In the genomic region with DNA sequence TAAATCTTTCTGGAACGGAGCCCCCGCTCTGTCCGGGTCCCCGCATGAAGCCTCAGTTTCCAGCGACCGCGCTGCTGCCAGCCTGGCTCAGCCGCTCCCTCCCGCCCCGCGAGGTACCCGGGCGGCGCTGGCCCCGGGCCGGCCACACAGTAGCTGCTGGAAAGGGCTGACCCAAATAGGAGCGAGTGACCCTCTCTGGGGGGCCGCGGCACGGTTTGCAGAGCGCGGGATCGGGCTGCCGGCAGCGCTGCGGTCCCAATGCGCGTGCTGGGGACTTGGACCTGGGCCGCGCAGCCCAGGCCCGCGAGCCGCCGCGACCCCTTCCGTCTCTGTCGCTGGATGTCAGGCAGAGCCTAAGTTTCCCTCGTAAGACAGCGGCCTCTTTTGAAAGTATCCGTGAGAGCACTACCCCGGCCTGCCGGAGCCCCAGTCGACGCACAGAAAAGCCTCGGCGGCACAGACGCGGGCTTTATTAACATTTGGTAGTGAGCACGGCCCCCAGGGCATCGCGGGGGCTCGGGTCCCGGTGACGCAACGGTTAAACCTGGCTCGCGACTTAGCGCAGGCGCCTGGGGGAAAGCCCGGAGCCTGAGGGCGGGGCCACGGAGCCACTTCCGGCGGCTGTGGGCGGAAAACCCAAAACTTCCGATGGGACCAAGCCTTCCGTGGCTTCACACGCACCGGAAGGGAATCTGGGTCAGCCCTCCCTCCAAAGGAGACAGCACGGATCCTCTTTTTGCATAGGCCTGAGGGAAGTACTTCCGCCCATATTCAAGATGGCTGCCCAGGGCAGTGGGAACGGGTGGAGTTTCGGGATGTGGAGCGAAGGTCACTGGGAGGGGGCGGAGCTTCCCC, we compare ENCODE assay signal across 1 cellular context.
A peak's percentile ranks its signal among the peaks of the same experiment; 100 is the strongest.
TF ChIP-seq lines count a peak whose summit lies in the region.

No MANE protein-coding gene starts in this region.

TF ChIP-seq in K562, 482 proteins besides CTCF, POLR2A, EP300 and RAD21 (continued from another document and continues in another):
- TF ChIP-seq, protein P1, sequence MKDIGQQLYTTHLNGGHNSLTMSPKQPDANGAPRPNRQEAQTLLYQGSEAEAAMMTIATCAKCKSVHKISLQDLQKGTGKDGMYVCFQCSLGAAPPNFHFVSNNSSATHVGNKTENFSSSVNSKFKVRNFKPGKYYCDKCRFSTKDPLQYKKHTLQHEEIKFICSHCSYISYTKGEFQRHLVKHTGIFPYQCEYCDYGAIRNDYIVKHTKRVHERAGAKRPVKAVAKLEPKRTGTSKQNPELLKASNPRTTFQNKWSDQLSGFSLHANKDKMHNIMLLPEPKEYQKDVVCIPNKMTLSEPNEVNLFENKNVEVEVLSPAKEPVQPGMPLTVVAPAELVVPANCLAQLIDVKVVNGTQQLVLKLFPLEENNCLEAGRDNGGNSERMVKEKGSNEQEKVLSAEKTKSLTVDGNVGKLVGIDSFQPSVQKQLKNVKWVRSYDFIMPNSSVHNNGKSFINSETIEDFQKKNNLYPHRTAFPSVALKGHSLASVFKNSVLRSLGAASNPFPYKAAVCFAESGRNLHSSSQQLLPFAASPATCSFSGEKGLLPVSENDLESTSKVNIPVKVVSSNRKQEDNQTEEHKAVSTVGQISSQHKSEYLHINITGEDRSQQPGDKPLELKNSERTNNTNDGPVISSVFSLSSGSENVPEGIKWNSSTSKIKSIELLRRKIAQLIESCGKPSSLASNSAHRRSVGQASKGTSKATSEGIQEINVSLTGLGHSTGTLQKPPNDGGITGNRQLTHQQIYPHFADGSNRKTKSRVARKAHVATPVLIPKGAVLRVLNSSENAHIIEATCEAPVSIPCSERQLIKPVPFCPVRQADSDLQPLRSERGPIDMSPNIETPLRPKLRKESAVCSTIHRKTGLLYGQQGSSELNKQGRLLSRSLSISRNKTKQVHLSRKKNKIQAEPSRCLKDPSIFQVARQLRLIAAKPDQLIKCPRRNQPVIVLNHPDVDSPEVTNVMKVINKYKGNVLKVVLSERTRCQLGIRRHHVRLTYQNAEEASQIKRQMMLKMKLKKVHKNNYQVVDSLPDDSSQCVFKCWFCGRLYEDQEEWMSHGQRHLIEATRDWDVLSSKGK (CRISPR knock-in tag; IDR thresholded peaks at IDR 0.05) = no peak
- no peak; the same call in 1 of the 2 replicates for TF ChIP-seq ZC3H4 (CRISPR knock-in tag; IDR thresholded peaks at IDR 0.05; ENCODE audit: borderline replicate concordance)
- TF ChIP-seq, protein P2, sequence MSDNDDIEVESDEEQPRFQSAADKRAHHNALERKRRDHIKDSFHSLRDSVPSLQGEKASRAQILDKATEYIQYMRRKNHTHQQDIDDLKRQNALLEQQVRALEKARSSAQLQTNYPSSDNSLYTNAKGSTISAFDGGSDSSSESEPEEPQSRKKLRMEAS (CRISPR knock-in tag; IDR thresholded peaks at IDR 0.05) = no peak; the same call in none of the 2 replicates
- TF ChIP-seq LEF1 (IDR thresholded peaks at IDR 0.05) = no peak
- TF ChIP-seq, protein P3, sequence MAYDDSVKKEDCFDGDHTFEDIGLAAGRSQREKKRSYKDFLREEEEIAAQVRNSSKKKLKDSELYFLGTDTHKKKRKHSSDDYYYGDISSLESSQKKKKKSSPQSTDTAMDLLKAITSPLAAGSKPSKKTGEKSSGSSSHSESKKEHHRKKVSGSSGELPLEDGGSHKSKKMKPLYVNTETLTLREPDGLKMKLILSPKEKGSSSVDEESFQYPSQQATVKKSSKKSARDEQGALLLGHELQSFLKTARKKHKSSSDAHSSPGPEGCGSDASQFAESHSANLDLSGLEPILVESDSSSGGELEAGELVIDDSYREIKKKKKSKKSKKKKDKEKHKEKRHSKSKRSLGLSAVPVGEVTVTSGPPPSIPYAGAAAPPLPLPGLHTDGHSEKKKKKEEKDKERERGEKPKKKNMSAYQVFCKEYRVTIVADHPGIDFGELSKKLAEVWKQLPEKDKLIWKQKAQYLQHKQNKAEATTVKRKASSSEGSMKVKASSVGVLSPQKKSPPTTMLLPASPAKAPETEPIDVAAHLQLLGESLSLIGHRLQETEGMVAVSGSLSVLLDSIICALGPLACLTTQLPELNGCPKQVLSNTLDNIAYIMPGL (CRISPR knock-in tag; IDR thresholded peaks at IDR 0.05) = no peak
- peak; percentile 70; the same call in 1 of the 2 replicates for TF ChIP-seq ZNF282 (CRISPR knock-in tag; IDR thresholded peaks at IDR 0.05)
- peak; percentile 7 for TF ChIP-seq HDAC3 (IDR thresholded peaks at IDR 0.05; ENCODE audit: borderline replicate concordance, partially characterized antibody)
- TF ChIP-seq, protein P4, sequence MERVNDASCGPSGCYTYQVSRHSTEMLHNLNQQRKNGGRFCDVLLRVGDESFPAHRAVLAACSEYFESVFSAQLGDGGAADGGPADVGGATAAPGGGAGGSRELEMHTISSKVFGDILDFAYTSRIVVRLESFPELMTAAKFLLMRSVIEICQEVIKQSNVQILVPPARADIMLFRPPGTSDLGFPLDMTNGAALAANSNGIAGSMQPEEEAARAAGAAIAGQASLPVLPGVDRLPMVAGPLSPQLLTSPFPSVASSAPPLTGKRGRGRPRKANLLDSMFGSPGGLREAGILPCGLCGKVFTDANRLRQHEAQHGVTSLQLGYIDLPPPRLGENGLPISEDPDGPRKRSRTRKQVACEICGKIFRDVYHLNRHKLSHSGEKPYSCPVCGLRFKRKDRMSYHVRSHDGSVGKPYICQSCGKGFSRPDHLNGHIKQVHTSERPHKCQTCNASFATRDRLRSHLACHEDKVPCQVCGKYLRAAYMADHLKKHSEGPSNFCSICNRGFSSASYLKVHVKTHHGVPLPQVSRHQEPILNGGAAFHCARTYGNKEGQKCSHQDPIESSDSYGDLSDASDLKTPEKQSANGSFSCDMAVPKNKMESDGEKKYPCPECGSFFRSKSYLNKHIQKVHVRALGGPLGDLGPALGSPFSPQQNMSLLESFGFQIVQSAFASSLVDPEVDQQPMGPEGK (CRISPR knock-in tag; IDR thresholded peaks at IDR 0.05; ENCODE audit: borderline replicate concordance) = no peak
- no peak for TF ChIP-seq TFAM (CRISPR knock-in tag; conservative IDR thresholded peaks at IDR 0.05)
- TF ChIP-seq, protein P5, sequence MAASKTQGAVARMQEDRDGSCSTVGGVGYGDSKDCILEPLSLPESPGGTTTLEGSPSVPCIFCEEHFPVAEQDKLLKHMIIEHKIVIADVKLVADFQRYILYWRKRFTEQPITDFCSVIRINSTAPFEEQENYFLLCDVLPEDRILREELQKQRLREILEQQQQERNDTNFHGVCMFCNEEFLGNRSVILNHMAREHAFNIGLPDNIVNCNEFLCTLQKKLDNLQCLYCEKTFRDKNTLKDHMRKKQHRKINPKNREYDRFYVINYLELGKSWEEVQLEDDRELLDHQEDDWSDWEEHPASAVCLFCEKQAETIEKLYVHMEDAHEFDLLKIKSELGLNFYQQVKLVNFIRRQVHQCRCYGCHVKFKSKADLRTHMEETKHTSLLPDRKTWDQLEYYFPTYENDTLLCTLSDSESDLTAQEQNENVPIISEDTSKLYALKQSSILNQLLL (CRISPR knock-in tag; IDR thresholded peaks at IDR 0.05; ENCODE audit: borderline replicate concordance) = 0 out of 2 replicates have a peak, but pooled peaks have one; percentile 44
- peak; percentile 59 for TF ChIP-seq CREB1 (IDR thresholded peaks at IDR 0.05)
- TF ChIP-seq CREB1 (CRISPR knock-in tag; IDR thresholded peaks at IDR 0.05) = peak; percentile 74
- TF ChIP-seq NFE2L1 (tag; IDR thresholded peaks at IDR 0.05; ENCODE audit: borderline replicate concordance, low read depth) = no peak
- TF ChIP-seq LCOR (CRISPR knock-in tag; IDR thresholded peaks at IDR 0.05) = peak; percentile 94
- peak; percentile 99 to 100 (median 99) for TF ChIP-seq YY1 (IDR thresholded peaks at IDR 0.05; ENCODE audit: borderline replicate concordance in 1 of 3, control insufficient read depth in 1 of 3, extremely low read depth in 1 of 3, insufficient read depth in 3 of 3, insufficient read length in 1 of 3, insufficient replicate concordance in 2 of 3, low read depth in 1 of 3, low read length in 2 of 3)
- peak; percentile 96 for TF ChIP-seq CEBPB (tag; IDR thresholded peaks at IDR 0.05)
- no peak for TF ChIP-seq PHF21A (IDR thresholded peaks at IDR 0.05; ENCODE audit: borderline replicate concordance, low read depth)
- peak; percentile 86 for TF ChIP-seq EGR1 (conservative IDR thresholded peaks at IDR 0.05)
- TF ChIP-seq RFX7 (CRISPR knock-in tag; IDR thresholded peaks at IDR 0.05) = no peak
- peak in 1 of 2 experiments; percentile 62; a peak in 1 of 4 replicates for TF ChIP-seq SRF (CRISPR knock-in tag; IDR thresholded peaks at IDR 0.05)
- peak; percentile 92 to 95 for TF ChIP-seq SIX5 (IDR thresholded peaks at IDR 0.05; ENCODE audit: borderline replicate concordance in 1 of 2, insufficient read depth in 1 of 2, low read depth in 1 of 2, low read length in 2 of 2)
- 0 out of 2 replicates have a peak, but pooled peaks have one; percentile 7 for TF ChIP-seq MYNN (IDR thresholded peaks at IDR 0.05)
- no peak for TF ChIP-seq MYNN (CRISPR knock-in tag; IDR thresholded peaks at IDR 0.05)
- TF ChIP-seq BRF1 (IDR thresholded peaks at IDR 0.05; ENCODE audit: borderline replicate concordance, extremely low read depth, insufficient read length) = no peak
- no peak for TF ChIP-seq PTTG1 (tag; IDR thresholded peaks at IDR 0.05; ENCODE audit: low read depth)
- peak; percentile 91 for TF ChIP-seq MTA2 (IDR thresholded peaks at IDR 0.05; ENCODE audit: low read depth)
- TF ChIP-seq HDAC8 (tag; IDR thresholded peaks at IDR 0.05) = no peak
- TF ChIP-seq, protein P6, sequence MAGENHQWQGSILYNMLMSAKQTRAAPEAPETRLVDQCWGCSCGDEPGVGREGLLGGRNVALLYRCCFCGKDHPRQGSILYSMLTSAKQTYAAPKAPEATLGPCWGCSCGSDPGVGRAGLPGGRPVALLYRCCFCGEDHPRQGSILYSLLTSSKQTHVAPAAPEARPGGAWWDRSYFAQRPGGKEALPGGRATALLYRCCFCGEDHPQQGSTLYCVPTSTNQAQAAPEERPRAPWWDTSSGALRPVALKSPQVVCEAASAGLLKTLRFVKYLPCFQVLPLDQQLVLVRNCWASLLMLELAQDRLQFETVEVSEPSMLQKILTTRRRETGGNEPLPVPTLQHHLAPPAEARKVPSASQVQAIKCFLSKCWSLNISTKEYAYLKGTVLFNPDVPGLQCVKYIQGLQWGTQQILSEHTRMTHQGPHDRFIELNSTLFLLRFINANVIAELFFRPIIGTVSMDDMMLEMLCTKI (IDR thresholded peaks at IDR 0.05; ENCODE audit: partially characterized antibody) = no peak
- peak; percentile 100 for TF ChIP-seq NR2C1 (IDR thresholded peaks at IDR 0.05)
- TF ChIP-seq NR2C1 (tag; IDR thresholded peaks at IDR 0.05) = peak; percentile 100
- TF ChIP-seq CBX3 (IDR thresholded peaks at IDR 0.05; ENCODE audit: borderline replicate concordance in 1 of 2, low read length in 2 of 2) = no peak
- TF ChIP-seq POLR3G (IDR thresholded peaks at IDR 0.05; ENCODE audit: extremely low read depth, insufficient read length, insufficient replicate concordance) = no peak
- no peak for TF ChIP-seq KLF6 (CRISPR knock-in tag; IDR thresholded peaks at IDR 0.05; ENCODE audit: borderline replicate concordance)
- no peak for TF ChIP-seq TAF9B (IDR thresholded peaks at IDR 0.05; ENCODE audit: partially characterized antibody)
- peak; percentile 90; the same call in 1 of the 2 replicates for TF ChIP-seq GTF2E2 (tag; IDR thresholded peaks at IDR 0.05)
- no peak for TF ChIP-seq THRAP3 (IDR thresholded peaks at IDR 0.05; ENCODE audit: borderline replicate concordance)
- no peak for TF ChIP-seq PURB (CRISPR knock-in tag; IDR thresholded peaks at IDR 0.05; ENCODE audit: low read depth)
- peak; percentile 10; the same call in 1 of the 2 replicates for TF ChIP-seq ZNF77 (CRISPR knock-in tag; IDR thresholded peaks at IDR 0.05)
- TF ChIP-seq CBFA2T3 (IDR thresholded peaks at IDR 0.05) = no peak
- TF ChIP-seq YBX1 (IDR thresholded peaks at IDR 0.05) = no peak
- peak; percentile 53 for TF ChIP-seq MEIS2 (IDR thresholded peaks at IDR 0.05; ENCODE audit: partially characterized antibody)
- peak; percentile 76; the same call in 1 of the 2 replicates for TF ChIP-seq XRCC5 (IDR thresholded peaks at IDR 0.05; ENCODE audit: low read depth, low read length)
- peak in 1 of 2 experiments; percentile 40; a peak in 2 of 4 replicates for TF ChIP-seq RCOR1 (IDR thresholded peaks at IDR 0.05; ENCODE audit: borderline replicate concordance in 1 of 2, low read depth in 2 of 2, low read length in 2 of 2)
- TF ChIP-seq NFYB (IDR thresholded peaks at IDR 0.05; ENCODE audit: extremely low read depth, insufficient read length) = no peak
- no peak for TF ChIP-seq SMARCC2 (IDR thresholded peaks at IDR 0.05; ENCODE audit: low read depth)
- TF ChIP-seq, protein P7, sequence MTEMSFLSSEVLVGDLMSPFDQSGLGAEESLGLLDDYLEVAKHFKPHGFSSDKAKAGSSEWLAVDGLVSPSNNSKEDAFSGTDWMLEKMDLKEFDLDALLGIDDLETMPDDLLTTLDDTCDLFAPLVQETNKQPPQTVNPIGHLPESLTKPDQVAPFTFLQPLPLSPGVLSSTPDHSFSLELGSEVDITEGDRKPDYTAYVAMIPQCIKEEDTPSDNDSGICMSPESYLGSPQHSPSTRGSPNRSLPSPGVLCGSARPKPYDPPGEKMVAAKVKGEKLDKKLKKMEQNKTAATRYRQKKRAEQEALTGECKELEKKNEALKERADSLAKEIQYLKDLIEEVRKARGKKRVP (CRISPR knock-in tag; IDR thresholded peaks at IDR 0.05) = peak; percentile 82
- no peak for TF ChIP-seq HEY1 (CRISPR knock-in tag; IDR thresholded peaks at IDR 0.05; ENCODE audit: borderline replicate concordance)
- TF ChIP-seq, protein P8, sequence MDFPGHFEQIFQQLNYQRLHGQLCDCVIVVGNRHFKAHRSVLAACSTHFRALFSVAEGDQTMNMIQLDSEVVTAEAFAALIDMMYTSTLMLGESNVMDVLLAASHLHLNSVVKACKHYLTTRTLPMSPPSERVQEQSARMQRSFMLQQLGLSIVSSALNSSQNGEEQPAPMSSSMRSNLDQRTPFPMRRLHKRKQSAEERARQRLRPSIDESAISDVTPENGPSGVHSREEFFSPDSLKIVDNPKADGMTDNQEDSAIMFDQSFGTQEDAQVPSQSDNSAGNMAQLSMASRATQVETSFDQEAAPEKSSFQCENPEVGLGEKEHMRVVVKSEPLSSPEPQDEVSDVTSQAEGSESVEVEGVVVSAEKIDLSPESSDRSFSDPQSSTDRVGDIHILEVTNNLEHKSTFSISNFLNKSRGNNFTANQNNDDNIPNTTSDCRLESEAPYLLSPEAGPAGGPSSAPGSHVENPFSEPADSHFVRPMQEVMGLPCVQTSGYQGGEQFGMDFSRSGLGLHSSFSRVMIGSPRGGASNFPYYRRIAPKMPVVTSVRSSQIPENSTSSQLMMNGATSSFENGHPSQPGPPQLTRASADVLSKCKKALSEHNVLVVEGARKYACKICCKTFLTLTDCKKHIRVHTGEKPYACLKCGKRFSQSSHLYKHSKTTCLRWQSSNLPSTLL (IDR thresholded peaks at IDR 0.05) = no peak
- TF ChIP-seq ZNF431 (CRISPR knock-in tag; IDR thresholded peaks at IDR 0.05) = no peak
- TF ChIP-seq ZC3H11A (IDR thresholded peaks at IDR 0.05; ENCODE audit: low read depth, low read length) = peak; percentile 15; the same call in 1 of the 2 replicates
- no peak for TF ChIP-seq BMI1 (IDR thresholded peaks at IDR 0.05; ENCODE audit: low read length)
- TF ChIP-seq TBL1XR1 (IDR thresholded peaks at IDR 0.05; ENCODE audit: low read length in 2 of 2) = peak in 1 of 2 experiments; percentile 52; a peak in 1 of 4 replicates
- TF ChIP-seq ZNF57 (CRISPR knock-in tag; IDR thresholded peaks at IDR 0.05) = no peak
- TF ChIP-seq SMAD4 (CRISPR knock-in tag; conservative IDR thresholded peaks at IDR 0.05) = peak; percentile 43
- TF ChIP-seq ZNF347 (CRISPR knock-in tag; IDR thresholded peaks at IDR 0.05; ENCODE audit: low read depth) = no peak
- peak; percentile 98; the same call in 1 of the 2 replicates for TF ChIP-seq NR1H2 (CRISPR knock-in tag; IDR thresholded peaks at IDR 0.05)
- peak; percentile 93 for TF ChIP-seq ETV5 (CRISPR knock-in tag; IDR thresholded peaks at IDR 0.05; ENCODE audit: low read depth)
- peak; percentile 65 for TF ChIP-seq POLR2AphosphoS5 (IDR thresholded peaks at IDR 0.05; ENCODE audit: control insufficient read depth, insufficient read depth, low read depth, low read length)
